ENCODE assay signal across 22 cellular contexts in genomic region chr4:183447646-183448045, GRCh38. TPM values are rescaled to one million over a fixed set of nuclear protein-coding genes. Genes with fewer than 3 reads are reported as not detected.
DNase-seq lines count a peak whose midpoint lies in the region; ATAC-seq, FAIRE-seq and TF ChIP-seq lines count a peak whose summit lies in the region.
"Had no signal": no experiment of that assay in that cellular context is flagged by ENCODE, and none has a peak within 500 bp of the region (broad histone marks: within the 10 kb centered on the region; RNA-seq: fewer than 3 reads in every experiment).

No MANE protein-coding gene starts in this region.

- no peak overlapping the region for H2AFZ ChIP-seq in MM.1S (ENCODE audit: low read length)
- no peak overlapping the region for H2AFZ ChIP-seq in neural progenitor cell (replicated peaks)

- 0 out of 2 replicates have a peak overlapping the region, but pooled peaks have one; percentile 1 for H3K4me2 ChIP-seq in MM.1S (ENCODE audit: low read depth, low read length)
- peak overlapping the region; percentile 21 for H3K4me2 ChIP-seq in neural progenitor cell

- ATAC-seq in activated T-cell treated with anti-CD3 and anti-CD28 coated beads, Interleukin-2, amount 50 U/mL, for 4 hours = no peak
- ATAC-seq in activated naive CD8-positive, alpha-beta T cell treated with anti-CD3 and anti-CD28 coated beads, Interleukin-2, amount 50 U/mL, for 24 hours = no peak
- no peak for ATAC-seq in HG03108 (IDR thresholded peaks at IDR 0.05; ENCODE audit: unreplicated experiment)
- ATAC-seq: esophagus mucosa; HCT116; heart left ventricle; stimulated activated effector memory CD8-positive, alpha-beta T cell treated with anti-CD3 and anti-CD28 coated beads, Interleukin-12 subunit alpha, Interleukin-12 subunit beta, amount 100 ng/mL, for 72 hours had no signal

- no peaks in the 10 kb centered on the region for H3K9me3 Mint-ChIP-seq in activated T-cell treated with anti-CD3 and anti-CD28 coated beads, Interleukin-2, amount 50 U/mL, for 4 hours
- H3K9me3 Mint-ChIP-seq in activated naive CD8-positive, alpha-beta T cell treated with anti-CD3 and anti-CD28 coated beads, Interleukin-2, amount 50 U/mL, for 24 hours = no peaks in the 10 kb centered on the region
- no peaks in the 10 kb centered on the region for H3K9me3 Mint-ChIP-seq in neural progenitor cell
- H3K9me3 Mint-ChIP-seq: stimulated activated effector memory CD8-positive, alpha-beta T cell treated with anti-CD3 and anti-CD28 coated beads, Interleukin-12 subunit alpha, Interleukin-12 subunit beta, amount 100 ng/mL, for 72 hours; type B pancreatic cell had no signal

- H3K79me2 ChIP-seq in MM.1S (ENCODE audit: low read length) = peaks cover 37% of the 10 kb centered on the region
- peaks cover 53% of the 10 kb centered on the region for H3K79me2 ChIP-seq in neural progenitor cell (ENCODE audit: low read depth)

- no peaks in the 10 kb centered on the region for H3K9me2 ChIP-seq in MM.1S (replicated peaks; ENCODE audit: insufficient read depth, low read length)

- H3K27ac Mint-ChIP-seq in activated naive CD8-positive, alpha-beta T cell treated with anti-CD3 and anti-CD28 coated beads, Interleukin-2, amount 50 U/mL, for 24 hours = no peak overlapping the region
- no peak overlapping the region for H3K27ac Mint-ChIP-seq in neural progenitor cell

- no peaks in the 10 kb centered on the region for H4K20me1 ChIP-seq in MM.1S (ENCODE audit: insufficient read depth, low read length)
- peaks cover 24% of the 10 kb centered on the region for H4K20me1 ChIP-seq in neural progenitor cell (ENCODE audit: low read depth)

- H3K27me3 ChIP-seq in MM.1S (replicated peaks; ENCODE audit: insufficient read depth, low read length) = no peaks in the 10 kb centered on the region
- no peaks in the 10 kb centered on the region for H3K27me3 ChIP-seq in neural progenitor cell
- H3K27me3 ChIP-seq: ascending aorta, heart left ventricle had no signal

- peaks cover 48% of the 10 kb centered on the region for H3K4me1 Mint-ChIP-seq in activated T-cell treated with anti-CD3 and anti-CD28 coated beads, Interleukin-2, amount 50 U/mL, for 4 hours (ENCODE audit: low read depth)
- peaks cover 52% of the 10 kb centered on the region for H3K4me1 Mint-ChIP-seq in activated naive CD8-positive, alpha-beta T cell treated with anti-CD3 and anti-CD28 coated beads, Interleukin-2, amount 50 U/mL, for 24 hours
- peaks cover 36% of the 10 kb centered on the region for H3K4me1 Mint-ChIP-seq in neural progenitor cell

- H3K36me3 Mint-ChIP-seq in activated T-cell treated with anti-CD3 and anti-CD28 coated beads, Interleukin-2, amount 50 U/mL, for 4 hours (ENCODE audit: insufficient read depth) = peaks cover 31% of the 10 kb centered on the region
- H3K36me3 Mint-ChIP-seq in activated naive CD8-positive, alpha-beta T cell treated with anti-CD3 and anti-CD28 coated beads, Interleukin-2, amount 50 U/mL, for 24 hours (ENCODE audit: low read depth) = peaks cover 48% of the 10 kb centered on the region
- H3K36me3 Mint-ChIP-seq in neural progenitor cell = peaks cover 33% of the 10 kb centered on the region

- H3K27me3 Mint-ChIP-seq in activated T-cell treated with anti-CD3 and anti-CD28 coated beads, Interleukin-2, amount 50 U/mL, for 4 hours (ENCODE audit: low read depth) = no peaks in the 10 kb centered on the region
- no peaks in the 10 kb centered on the region for H3K27me3 Mint-ChIP-seq in activated naive CD8-positive, alpha-beta T cell treated with anti-CD3 and anti-CD28 coated beads, Interleukin-2, amount 50 U/mL, for 24 hours
- peaks cover 3% of the 10 kb centered on the region for H3K27me3 Mint-ChIP-seq in neural progenitor cell (ENCODE audit: insufficient read depth, low read depth)
- H3K27me3 Mint-ChIP-seq: type B pancreatic cell had no signal

- H3K27ac ChIP-seq in MM.1S (ENCODE audit: low read length) = no peak overlapping the region
- H3K27ac ChIP-seq in neural progenitor cell = no peak overlapping the region
- H3K27ac ChIP-seq: ascending aorta, heart left ventricle, VCaP had no signal

- H3K4me3 Mint-ChIP-seq in activated T-cell treated with anti-CD3 and anti-CD28 coated beads, Interleukin-2, amount 50 U/mL, for 4 hours = peak overlapping the region; percentile 7
- H3K4me3 Mint-ChIP-seq in activated naive CD8-positive, alpha-beta T cell treated with anti-CD3 and anti-CD28 coated beads, Interleukin-2, amount 50 U/mL, for 24 hours = peak overlapping the region; percentile 96
- no peak overlapping the region for H3K4me3 Mint-ChIP-seq in neural progenitor cell

- no peak for DNase-seq in activated T-cell treated with anti-CD3 and anti-CD28 coated beads, Interleukin-2, amount 50 U/mL, for 4 hours
- no peak for DNase-seq in activated T-cell treated with anti-CD3 and anti-CD28 coated beads, Interleukin-2, amount 50 U/mL, for 1 hour
- DNase-seq in MM.1S (no peak), neural progenitor cell (ENCODE audit: low spot score) (no peak), frontal cortex (ENCODE audit: low spot score in 2 of 2) (no peak), SHP77 treated with DMSO at 0.1 percent for 48 hours (lab: John Stamatoyannopoulos, UW) (no peak)
- no peak for DNase-seq in activated naive CD8-positive, alpha-beta T cell treated with anti-CD3 and anti-CD28 coated beads, Interleukin-2, amount 50 U/mL, for 24 hours
- DNase-seq: ACHN; activated CD8-positive, alpha-beta memory T cell treated with anti-CD3 and anti-CD28 coated beads, Interleukin-2, amount 50 U/mL, for 4 hours; heart left ventricle; mesendoderm; NCI-H1048; NCI-H2107; NCI-H748 treated with DMSO at 0.1 percent for 48 hours had no signal

- H3K9ac ChIP-seq in MM.1S (ENCODE audit: low read length) (no peak overlapping the region), neural progenitor cell (no peak overlapping the region)

- no peak for FAIRE-seq in frontal cortex (lab: Jason Lieb, UNC)
- FAIRE-seq: keratinocyte had no signal

- H3K4me1 ChIP-seq in MM.1S (ENCODE audit: low read length) (peaks cover 29% of the 10 kb centered on the region), neural progenitor cell (peaks cover 16% of the 10 kb centered on the region)

- no peaks in the 10 kb centered on the region for H3K9me3 ChIP-seq in MM.1S (replicated peaks; ENCODE audit: insufficient read depth, low read length)
- H3K9me3 ChIP-seq in neural progenitor cell (ENCODE audit: low read depth) = no peaks in the 10 kb centered on the region
- H3K9me3 ChIP-seq: ascending aorta, heart left ventricle had no signal

- H3K36me3 ChIP-seq in MM.1S (replicated peaks; ENCODE audit: insufficient read depth, low read length) (peaks cover 35% of the 10 kb centered on the region), neural progenitor cell (peaks cover 24% of the 10 kb centered on the region)

- TF ChIP-seq CTCF in MM.1S (IDR thresholded peaks at IDR 0.05; ENCODE audit: low read length) (no peak), neural progenitor cell (IDR thresholded peaks at IDR 0.05) (no peak)

- H3F3A ChIP-seq in MM.1S (ENCODE audit: insufficient read depth, low read length) (peaks cover 21% of the 10 kb centered on the region), neural progenitor cell (ENCODE audit: low read depth) (peaks cover 52% of the 10 kb centered on the region)

- H3K4me3 ChIP-seq in MM.1S (ENCODE audit: low read length) = no peak overlapping the region
- H3K4me3 ChIP-seq in neural progenitor cell = no peak overlapping the region
- H3K4me3 ChIP-seq: ascending aorta, heart left ventricle had no signal

RNA-seq across cellular contexts. Expression of gene CDKN2AIP, which starts 3.2 kb away (rescaled TPM):
- total RNA-seq in activated T-cell treated with anti-CD3 and anti-CD28 coated beads, Interleukin-2, amount 50 U/mL, for 4 hours = 10 to 100 TPM; 25.6 to 27.2 (median 26.3) TPM
- total RNA-seq in neural progenitor cell (ENCODE audit: low replicate concordance) = 35.3 and 38.1 TPM in 2 replicates
- total RNA-seq in frontal cortex = 25.3 TPM

RNA-seq across cellular contexts. Expression of gene ING2, which starts 57.2 kb away (rescaled TPM):
- total RNA-seq in activated T-cell treated with anti-CD3 and anti-CD28 coated beads, Interleukin-2, amount 50 U/mL, for 4 hours = 10 to 100 TPM in 2 of 3 donors, 1 to 10 TPM in 1; 9.9 to 11.1 (median 10.3) TPM
- total RNA-seq in neural progenitor cell (ENCODE audit: low replicate concordance) (20.9 and 38.0 TPM in 2 replicates), frontal cortex (16.3 TPM)
